9 cellular contexts compared by ENCODE assay signal in genomic region chr9:21031091-21031817, GRCh38. TPM values are rescaled to one million over a fixed set of nuclear protein-coding genes. Genes with fewer than 3 reads are reported as not detected.
DNase-seq lines count a peak whose midpoint lies in the region; ATAC-seq, FAIRE-seq and TF ChIP-seq lines count a peak whose summit lies in the region.
"Had no signal": no experiment of that assay in that cellular context is flagged by ENCODE, and none has a peak within 500 bp of the region (broad histone marks: within the 10 kb centered on the region; RNA-seq: fewer than 3 reads in every experiment).

Gene HACD4, minus strand, starts transcription at chr9:21031640. Its CDS starts 50 bp downstream, at chr9:21031590.

- peak; percentile 92 for FAIRE-seq in GM19239 (lab: Jason Lieb, UNC)

- ATAC-seq in HG03432 (IDR thresholded peaks at IDR 0.05; ENCODE audit: unreplicated experiment), result peak; percentile 82

- DNase-seq in CD14-positive monocyte (ENCODE audit: low spot score), result peak; percentile 52
- peak; percentile 45 for DNase-seq in GM19239 (ENCODE audit: insufficient read length, low spot score)
- DNase-seq in activated CD4-positive, CD25-positive, alpha-beta regulatory T cell (lab: John Stamatoyannopoulos, UW), result peak; percentile 19 to 54 (median 40)
- DNase-seq in cerebellum (ENCODE audit: low spot score), result peak; percentile 42
- peak; percentile 64 for DNase-seq in stimulated activated CD4-positive, alpha-beta T cell treated with anti-CD3 and anti-CD28 coated beads, Interleukin-4, amount 100 ng/mL, for 1 hour
- DNase-seq in NCI-H226, result no peak

- peak within 1 kb of the TSS in 1 of 2 donors; percentile 84 for H3K4me3 Mint-ChIP-seq in CD14-positive monocyte

- peaks cover 11 to 17% of the 10 kb centered on the region in 2 donors for H3K36me3 Mint-ChIP-seq in CD14-positive monocyte

- intact Hi-C loops in CD14-positive monocyte (cut with micrococcal nuclease), result loop anchor here (5.0 to 10.0 kb wide), 3 partner anchors 54 to 71 kb away; no protein-coding TSS in a partner anchor

- H3K27me3 Mint-ChIP-seq in CD14-positive monocyte (ENCODE audit: low read depth in 3 of 3), result peaks cover 0 to 3% (median 0%) of the 10 kb centered on the region in 3 donors

- H3K4me1 Mint-ChIP-seq in CD14-positive monocyte, result peaks cover 18% of the 10 kb centered on the region

- H3K27ac Mint-ChIP-seq in CD14-positive monocyte, result peak within 1 kb of the TSS in 6 of 7 donors; percentile 13 to 81 (median 74)

- peak within 1 kb of the TSS; percentile 79 for H3K27ac ChIP-seq in layer of hippocampus (ENCODE audit: low read depth, low read length)

- no peak for TF ChIP-seq CTCF in CD14-positive monocyte (IDR thresholded peaks at IDR 0.05)

- no peaks in the 10 kb centered on the region for H3K27me3 ChIP-seq in layer of hippocampus (ENCODE audit: control insufficient read depth, insufficient read depth, low read length)

- peaks cover 0 to 6% (median 0%) of the 10 kb centered on the region in 7 donors for H3K9me3 Mint-ChIP-seq in CD14-positive monocyte

RNA-seq across cellular contexts. Expression of gene HACD4, which starts in this region (rescaled TPM):
- 10 to 100 TPM; 23.9 to 28.7 TPM for polyA plus RNA-seq in CD14-positive monocyte
- 1.5 TPM for total RNA-seq in cerebellum
- total RNA-seq: NCI-H460 had no signal
